In the genomic region with DNA sequence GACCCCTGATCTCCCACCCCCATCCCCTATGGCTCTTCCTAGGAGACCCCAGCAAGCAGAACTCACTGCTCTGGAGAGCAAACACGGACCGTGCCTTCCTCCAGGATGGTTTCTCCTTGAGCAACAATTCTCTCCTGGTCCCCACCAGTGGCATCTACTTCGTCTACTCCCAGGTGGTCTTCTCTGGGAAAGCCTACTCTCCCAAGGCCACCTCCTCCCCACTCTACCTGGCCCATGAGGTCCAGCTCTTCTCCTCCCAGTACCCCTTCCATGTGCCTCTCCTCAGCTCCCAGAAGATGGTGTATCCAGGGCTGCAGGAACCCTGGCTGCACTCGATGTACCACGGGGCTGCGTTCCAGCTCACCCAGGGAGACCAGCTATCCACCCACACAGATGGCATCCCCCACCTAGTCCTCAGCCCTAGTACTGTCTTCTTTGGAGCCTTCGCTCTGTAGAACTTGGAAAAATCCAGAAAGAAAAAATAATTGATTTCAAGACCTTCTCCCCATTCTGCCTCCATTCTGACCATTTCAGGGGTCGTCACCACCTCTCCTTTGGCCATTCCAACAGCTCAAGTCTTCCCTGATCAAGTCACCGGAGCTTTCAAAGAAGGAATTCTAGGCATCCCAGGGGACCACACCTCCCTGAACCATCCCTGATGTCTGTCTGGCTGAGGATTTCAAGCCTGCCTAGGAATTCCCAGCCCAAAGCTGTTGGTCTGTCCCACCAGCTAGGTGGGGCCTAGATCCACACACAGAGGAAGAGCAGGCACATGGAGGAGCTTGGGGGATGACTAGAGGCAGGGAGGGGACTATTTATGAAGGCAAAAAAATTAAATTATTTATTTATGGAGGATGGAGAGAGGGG, we compare ENCODE assay signal across 15 cellular contexts. TPM values are rescaled to one million over a fixed set of nuclear protein-coding genes. Genes with fewer than 3 reads are reported as not detected.
DNase-seq lines count a peak whose midpoint lies in the region; ATAC-seq and TF ChIP-seq lines count a peak whose summit lies in the region.
"Had no signal": no experiment of that assay in that cellular context is flagged by ENCODE, and none has a peak within 500 bp of the region (broad histone marks: within the 10 kb centered on the region; RNA-seq: fewer than 3 reads in every experiment).

No MANE protein-coding gene starts in this region.

- no peaks in the 10 kb centered on the region for H3K9me3 ChIP-seq in CD4-positive, alpha-beta memory T cell (ENCODE audit: control insufficient read depth in 1 of 2, low read length in 2 of 2)
- H3K9me3 ChIP-seq: right lobe of liver had no signal

- H3K27me3 Mint-ChIP-seq in CD4-positive, alpha-beta memory T cell, result no peaks in the 10 kb centered on the region
- H3K27me3 Mint-ChIP-seq in activated T-helper 1 cell treated with anti-CD3 and anti-CD28 coated beads, Interleukin-12 subunit alpha, Interleukin-12 subunit beta, Interleukin-2, Interleukin-4 antibody, amounts not matched to agents 30 ng/mL and 10 ng/mL and 1 ng/mL, durations not matched to agents 14 hours and 24 hours and 36 hours (ENCODE audit: insufficient read depth), result peaks cover 2% of the 10 kb centered on the region
- no peaks in the 10 kb centered on the region for H3K27me3 Mint-ChIP-seq in naive B cell

- peaks cover 0 to 4% (median 0%) of the 10 kb centered on the region in 8 donors for H3K9me3 Mint-ChIP-seq in CD4-positive, alpha-beta memory T cell
- no peaks in the 10 kb centered on the region for H3K9me3 Mint-ChIP-seq in activated T-helper 1 cell treated with anti-CD3 and anti-CD28 coated beads, Interleukin-12 subunit alpha, Interleukin-12 subunit beta, Interleukin-2, Interleukin-4 antibody, amounts not matched to agents 30 ng/mL and 10 ng/mL and 1 ng/mL, durations not matched to agents 14 hours and 24 hours and 36 hours
- H3K9me3 Mint-ChIP-seq in naive B cell, result no peaks in the 10 kb centered on the region

- POLR2A ChIA-PET in CD4-positive, alpha-beta memory T cell (lab: Charles Lee; ENCODE audit: partially characterized antibody), result interaction anchor here (1.5 to 52.5 kb wide), 3 partner anchors 9 to 29 kb away, joined by 4 to 3597 read pairs (median 3597); a partner anchor contains a TSS

- H3K36me3 ChIP-seq in CD4-positive, alpha-beta memory T cell (ENCODE audit: insufficient read depth, low read length), result peaks cover 12% of the 10 kb centered on the region
- H3K36me3 ChIP-seq: right lobe of liver had no signal

- peak overlapping the region; percentile 96 to 100 (median 99) for H3K27ac Mint-ChIP-seq in CD4-positive, alpha-beta memory T cell
- H3K27ac Mint-ChIP-seq in activated T-helper 1 cell treated with anti-CD3 and anti-CD28 coated beads, Interleukin-12 subunit alpha, Interleukin-12 subunit beta, Interleukin-2, Interleukin-4 antibody, amounts not matched to agents 30 ng/mL and 10 ng/mL and 1 ng/mL, durations not matched to agents 14 hours and 24 hours and 36 hours, result peak overlapping the region; percentile 81
- peak overlapping the region; percentile 95 to 100 (median 97) for H3K27ac Mint-ChIP-seq in naive B cell

- peak overlapping the region; percentile 83 for H3K27ac ChIP-seq in CD4-positive, alpha-beta memory T cell (ENCODE audit: low read depth, low read length)
- H3K27ac ChIP-seq: right lobe of liver had no signal

- intact Hi-C loops in CD4-positive, alpha-beta memory T cell (cut with micrococcal nuclease), result no loop called here
- intact Hi-C loops in activated T-helper 1 cell treated with anti-CD3 and anti-CD28 coated beads, Interleukin-12 subunit alpha, Interleukin-12 subunit beta, Interleukin-2, Interleukin-4 antibody, amounts not matched to agents 30 ng/mL and 10 ng/mL and 1 ng/mL, durations not matched to agents 14 hours and 24 hours and 36 hours (cut with micrococcal nuclease), result loop anchor here (2.0 to 5.0 kb wide), 3 partner anchors 47 to 1279 kb away; a partner anchor contains a TSS

- H3K4me1 ChIP-seq in CD4-positive, alpha-beta memory T cell (ENCODE audit: insufficient read depth, low read length), result peaks cover 82% of the 10 kb centered on the region
- H3K4me1 ChIP-seq: right lobe of liver had no signal

- peaks cover 23 to 41% of the 10 kb centered on the region in 2 donors for H3K36me3 Mint-ChIP-seq in CD4-positive, alpha-beta memory T cell
- H3K36me3 Mint-ChIP-seq in activated T-helper 1 cell treated with anti-CD3 and anti-CD28 coated beads, Interleukin-12 subunit alpha, Interleukin-12 subunit beta, Interleukin-2, Interleukin-4 antibody, amounts not matched to agents 30 ng/mL and 10 ng/mL and 1 ng/mL, durations not matched to agents 14 hours and 24 hours and 36 hours (ENCODE audit: low read depth), result peaks cover 46% of the 10 kb centered on the region
- no peaks in the 10 kb centered on the region for H3K36me3 Mint-ChIP-seq in naive B cell

- H3K4me3 ChIP-seq in CD4-positive, alpha-beta memory T cell (ENCODE audit: low read length in 2 of 2), result peak overlapping the region in 1 of 2 donors; percentile 62
- peak overlapping the region; percentile 73 for H3K4me3 ChIP-seq in GM12865 (ENCODE audit: low read depth, low read length)
- H3K4me3 ChIP-seq: right lobe of liver had no signal

- CTCF ChIA-PET in CD4-positive, alpha-beta memory T cell (lab: Charles Lee; ENCODE audit: partially characterized antibody), result interaction anchor here (1.0 to 19.7 kb wide), 6 partner anchors 9 to 257 kb away, joined by 4 to 962 read pairs (median 10); a partner anchor contains a TSS

- H3K27me3 ChIP-seq in CD4-positive, alpha-beta memory T cell (ENCODE audit: insufficient read depth, low read length), result no peaks in the 10 kb centered on the region
- H3K27me3 ChIP-seq: right lobe of liver had no signal

- no peak for TF ChIP-seq CTCF in GM12865 (IDR thresholded peaks at IDR 0.05; ENCODE audit: insufficient read depth, low read depth, low read length, missing control alignments)

- ATAC-seq in naive B cell (ENCODE audit: low read depth in 2 of 2), result no peak
- ATAC-seq in GM21423 (IDR thresholded peaks at IDR 0.05; ENCODE audit: unreplicated experiment), result no peak

- DNase-seq in CD4-positive, alpha-beta memory T cell, result no peak
- no peak for DNase-seq in GM12865 (ENCODE audit: low read depth)
- DNase-seq in activated T-helper 1 cell treated with anti-CD3 and anti-CD28 coated beads, Interleukin-12 subunit alpha, Interleukin-12 subunit beta, Interleukin-2, Interleukin-4 antibody, amounts not matched to agents 30 ng/mL and 10 ng/mL and 1 ng/mL, durations not matched to agents 14 hours and 24 hours and 36 hours (ENCODE audit: low spot score), result no peak
- DNase-seq in naive B cell, result no peak
- no peak for DNase-seq in GDM1 (lab: John Stamatoyannopoulos, UW)
- DNase-seq in DMS153 (lab: John Stamatoyannopoulos, UW), result no peak
- DNase-seq in NCI-H2081 (lab: John Stamatoyannopoulos, UW), result no peak
- DNase-seq: dermis blood vessel endothelial cell, NCI-H2029, NCI-H82 had no signal

- peak overlapping the region; percentile 57 to 100 (median 98) for H3K4me3 Mint-ChIP-seq in CD4-positive, alpha-beta memory T cell
- H3K4me3 Mint-ChIP-seq in activated T-helper 1 cell treated with anti-CD3 and anti-CD28 coated beads, Interleukin-12 subunit alpha, Interleukin-12 subunit beta, Interleukin-2, Interleukin-4 antibody, amounts not matched to agents 30 ng/mL and 10 ng/mL and 1 ng/mL, durations not matched to agents 14 hours and 24 hours and 36 hours, result peak overlapping the region; percentile 92
- peak overlapping the region; percentile 89 to 100 (median 96) for H3K4me3 Mint-ChIP-seq in naive B cell

- H3K4me1 Mint-ChIP-seq in CD4-positive, alpha-beta memory T cell, result peaks cover 60 to 97% (median 75%) of the 10 kb centered on the region in 4 donors
- H3K4me1 Mint-ChIP-seq in activated T-helper 1 cell treated with anti-CD3 and anti-CD28 coated beads, Interleukin-12 subunit alpha, Interleukin-12 subunit beta, Interleukin-2, Interleukin-4 antibody, amounts not matched to agents 30 ng/mL and 10 ng/mL and 1 ng/mL, durations not matched to agents 14 hours and 24 hours and 36 hours (ENCODE audit: low read depth), result peaks cover 81% of the 10 kb centered on the region
- H3K4me1 Mint-ChIP-seq in naive B cell, result peaks cover 80 to 97% (median 93%) of the 10 kb centered on the region in 3 donors

RNA-seq across cellular contexts. Expression of a gene that starts 1.4 kb away (rescaled TPM):
- 10 to 100 TPM; 17.3 to 17.5 TPM for total RNA-seq in CD4-positive, alpha-beta memory T cell
- polyA plus RNA-seq in CD4-positive, alpha-beta memory T cell, result 10 to 100 TPM; 27.7 to 31.1 TPM
- total RNA-seq in activated T-helper 1 cell treated with anti-CD3 and anti-CD28 coated beads, Interleukin-12 subunit alpha, Interleukin-12 subunit beta, Interleukin-2, Interleukin-4 antibody, amounts not matched to agents 30 ng/mL and 10 ng/mL and 1 ng/mL, durations not matched to agents 14 hours and 24 hours and 36 hours, result 1,021 and 1,078 TPM in 2 replicates
- 10 to 100 TPM in 5 of 6 donors, 1 to 10 TPM in 1; 6.6 to 26.0 (median 19.4) TPM for polyA plus RNA-seq in naive B cell (ENCODE audit: low read depth in 6 of 6)
- total RNA-seq: dermis blood vessel endothelial cell, fibroblast of lung, liver had no signal
- polyA plus RNA-seq: fibroblast of lung, neural cell had no signal

RNA-seq across cellular contexts. Expression of a gene that starts 1.9 kb away (rescaled TPM):
- 10 to 100 TPM; 25.0 to 28.2 TPM for total RNA-seq in CD4-positive, alpha-beta memory T cell
- 10 to 100 TPM in 1 of 2 donors, 1 to 10 TPM in 1; 3.9 to 10.1 TPM for polyA plus RNA-seq in CD4-positive, alpha-beta memory T cell
- total RNA-seq in activated T-helper 1 cell treated with anti-CD3 and anti-CD28 coated beads, Interleukin-12 subunit alpha, Interleukin-12 subunit beta, Interleukin-2, Interleukin-4 antibody, amounts not matched to agents 30 ng/mL and 10 ng/mL and 1 ng/mL, durations not matched to agents 14 hours and 24 hours and 36 hours, result 427 and 430 TPM in 2 replicates
- 1 to 10 TPM; 1.1 to 5.2 (median 2.6) TPM for polyA plus RNA-seq in naive B cell (ENCODE audit: low read depth in 6 of 6)
- total RNA-seq: fibroblast of lung had no signal
- polyA plus RNA-seq: fibroblast of lung, neural cell had no signal

RNA-seq across cellular contexts. Expression of a gene that starts 8.8 kb away (rescaled TPM):
- 100 to 1,000 TPM; 802 to 835 TPM for total RNA-seq in CD4-positive, alpha-beta memory T cell
- 1,000 to 10,000 TPM; 2,431 to 3,276 TPM for polyA plus RNA-seq in CD4-positive, alpha-beta memory T cell
- 270 and 277 TPM in 2 replicates for total RNA-seq in activated T-helper 1 cell treated with anti-CD3 and anti-CD28 coated beads, Interleukin-12 subunit alpha, Interleukin-12 subunit beta, Interleukin-2, Interleukin-4 antibody, amounts not matched to agents 30 ng/mL and 10 ng/mL and 1 ng/mL, durations not matched to agents 14 hours and 24 hours and 36 hours
- polyA plus RNA-seq in naive B cell (ENCODE audit: low read depth in 6 of 6), result 1,000 to 10,000 TPM; 1,940 to 3,141 (median 2,206) TPM
- total RNA-seq: fibroblast of lung had no signal
- polyA plus RNA-seq: fibroblast of lung, neural cell had no signal

RNA-seq across cellular contexts. Expression of a gene that starts 12.6 kb away (rescaled TPM):
- total RNA-seq in CD4-positive, alpha-beta memory T cell, result 10 to 100 TPM; 13.6 to 20.3 TPM
- 10 to 100 TPM; 30.4 to 34.8 TPM for polyA plus RNA-seq in CD4-positive, alpha-beta memory T cell
- 63.0 and 66.6 TPM in 2 replicates for total RNA-seq in activated T-helper 1 cell treated with anti-CD3 and anti-CD28 coated beads, Interleukin-12 subunit alpha, Interleukin-12 subunit beta, Interleukin-2, Interleukin-4 antibody, amounts not matched to agents 30 ng/mL and 10 ng/mL and 1 ng/mL, durations not matched to agents 14 hours and 24 hours and 36 hours
- 10 to 100 TPM; 28.2 to 78.2 (median 35.2) TPM for polyA plus RNA-seq in naive B cell (ENCODE audit: low read depth in 6 of 6)
- total RNA-seq: dermis blood vessel endothelial cell, fibroblast of lung had no signal
- polyA plus RNA-seq: fibroblast of lung, neural cell had no signal

RNA-seq across cellular contexts. Expression of a gene that starts 19.3 kb away (rescaled TPM):
- total RNA-seq in CD4-positive, alpha-beta memory T cell, result 1 to 10 TPM; 3.0 to 4.6 TPM
- 10 to 100 TPM; 28.4 to 28.7 TPM for polyA plus RNA-seq in CD4-positive, alpha-beta memory T cell
- 19.1 and 20.3 TPM in 2 replicates for total RNA-seq in activated T-helper 1 cell treated with anti-CD3 and anti-CD28 coated beads, Interleukin-12 subunit alpha, Interleukin-12 subunit beta, Interleukin-2, Interleukin-4 antibody, amounts not matched to agents 30 ng/mL and 10 ng/mL and 1 ng/mL, durations not matched to agents 14 hours and 24 hours and 36 hours
- polyA plus RNA-seq in naive B cell (ENCODE audit: low read depth in 6 of 6), result 100 to 1,000 TPM in 5 of 6 donors, 10 to 100 TPM in 1; 84.4 to 158 (median 108) TPM
- total RNA-seq: dermis blood vessel endothelial cell, fibroblast of lung had no signal
- polyA plus RNA-seq: fibroblast of lung, neural cell had no signal

Comparison
In these comparisons a context has a peak if more than half of its experiments do, and no peak if none do; other contexts are left out.
1. RNA of a gene that starts 1.4 kb away (total RNA-seq): 1,021 to 1,078 TPM in activated T-helper 1 cell treated with anti-CD3 and anti-CD28 coated beads, Interleukin-12 subunit alpha, Interleukin-12 subunit beta, Interleukin-2, Interleukin-4 antibody, amounts not matched to agents 30 ng/mL and 10 ng/mL and 1 ng/mL, durations not matched to agents 14 hours and 24 hours and 36 hours; 17.3 to 17.5 TPM in CD4-positive, alpha-beta memory T cell; every median in the first group is over 10 times any median in the second.
2. RNA of a gene that starts 1.9 kb away (total RNA-seq): 427 to 430 TPM in activated T-helper 1 cell treated with anti-CD3 and anti-CD28 coated beads, Interleukin-12 subunit alpha, Interleukin-12 subunit beta, Interleukin-2, Interleukin-4 antibody, amounts not matched to agents 30 ng/mL and 10 ng/mL and 1 ng/mL, durations not matched to agents 14 hours and 24 hours and 36 hours; 25.0 to 28.2 TPM in CD4-positive, alpha-beta memory T cell; every median in the first group is over 10 times any median in the second.
3. Peak in every context shown above with its lines, with median percentiles within 50 percentile points of each other: H3K27ac Mint-ChIP-seq and H3K4me3 Mint-ChIP-seq.